8 cellular contexts compared by ENCODE assay signal in genomic region chr1:116661633-116662032, GRCh38.
"Had no signal": no experiment of that assay in that cellular context is flagged by ENCODE, and none has a peak within 500 bp of the region (broad histone marks: within the 10 kb centered on the region; RNA-seq: fewer than 3 reads in every experiment).

No MANE protein-coding gene starts in this region.

- ATAC-seq: GM23338 had no signal

- H3K4me2 ChIP-seq: GM23338 had no signal

- H2AFZ ChIP-seq: GM23338 had no signal

- FAIRE-seq: H1, H54, HTR-8/SVneo had no signal

- DNase-seq: H9, HCEC 1CT, IMR-90, KG1 had no signal

- H3K4me3 ChIP-seq: GM23338 had no signal
